In the genomic region with DNA sequence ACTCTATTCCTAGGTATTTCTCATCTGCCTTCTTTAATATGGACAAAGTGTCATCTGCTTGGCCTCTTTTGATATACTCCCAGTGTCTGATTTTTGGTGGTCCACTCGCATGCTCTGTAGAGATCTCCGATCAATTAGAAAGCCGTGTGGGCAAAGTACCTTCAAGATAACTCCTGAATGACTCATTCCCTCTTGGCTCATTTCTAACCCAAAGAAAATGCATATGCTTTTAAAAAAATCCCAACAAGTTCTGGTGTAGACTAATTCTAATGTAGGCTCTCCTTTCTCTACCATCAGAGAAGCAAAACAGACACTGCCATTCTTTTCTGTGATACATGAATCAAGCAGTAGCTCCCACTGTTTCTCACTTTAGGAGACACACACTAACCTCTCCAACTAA, we compare ENCODE assay signal across 2 cellular contexts.
TF ChIP-seq lines count a peak whose summit lies in the region.

No MANE protein-coding gene starts in this region.

TF ChIP-seq in SK-N-SH, 30 proteins besides CTCF, POLR2A, EP300 and RAD21:
- TF ChIP-seq SMC3 (IDR thresholded peaks at IDR 0.05; ENCODE audit: low read depth, low read length) (no peak), MXI1 (IDR thresholded peaks at IDR 0.05; ENCODE audit: low read depth, low read length) (no peak), RXRA (IDR thresholded peaks at IDR 0.05; ENCODE audit: borderline replicate concordance, low read depth) (no peak), FOXJ3 (CRISPR knock-in tag; IDR thresholded peaks at IDR 0.05) (no peak), TEAD4 (IDR thresholded peaks at IDR 0.05; ENCODE audit: borderline replicate concordance, insufficient read depth) (no peak), FOXM1 (IDR thresholded peaks at IDR 0.05; ENCODE audit: low read depth) (no peak), TAF1 (IDR thresholded peaks at IDR 0.05; ENCODE audit: borderline replicate concordance, low read depth, low read length) (no peak), ELF1 (IDR thresholded peaks at IDR 0.05) (no peak), GATA2 (CRISPR knock-in tag; IDR thresholded peaks at IDR 0.05) (no peak), CHD2 (IDR thresholded peaks at IDR 0.05; ENCODE audit: low read length, partially characterized antibody) (no peak), GABPA (IDR thresholded peaks at IDR 0.05; ENCODE audit: low read depth) (no peak), RCOR1 (IDR thresholded peaks at IDR 0.05; ENCODE audit: low read length) (no peak), MEF2A (IDR thresholded peaks at IDR 0.05; ENCODE audit: borderline replicate concordance, low read depth) (no peak), NFIC (IDR thresholded peaks at IDR 0.05; ENCODE audit: borderline replicate concordance) (no peak), JUND (IDR thresholded peaks at IDR 0.05) (no peak)
- TF ChIP-seq, protein P1, sequence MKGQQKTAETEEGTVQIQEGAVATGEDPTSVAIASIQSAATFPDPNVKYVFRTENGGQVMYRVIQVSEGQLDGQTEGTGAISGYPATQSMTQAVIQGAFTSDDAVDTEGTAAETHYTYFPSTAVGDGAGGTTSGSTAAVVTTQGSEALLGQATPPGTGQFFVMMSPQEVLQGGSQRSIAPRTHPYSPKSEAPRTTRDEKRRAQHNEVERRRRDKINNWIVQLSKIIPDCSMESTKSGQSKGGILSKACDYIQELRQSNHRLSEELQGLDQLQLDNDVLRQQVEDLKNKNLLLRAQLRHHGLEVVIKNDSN (IDR thresholded peaks at IDR 0.05; ENCODE audit: borderline replicate concordance, low read depth), result no peak
- TF ChIP-seq, protein P2, sequence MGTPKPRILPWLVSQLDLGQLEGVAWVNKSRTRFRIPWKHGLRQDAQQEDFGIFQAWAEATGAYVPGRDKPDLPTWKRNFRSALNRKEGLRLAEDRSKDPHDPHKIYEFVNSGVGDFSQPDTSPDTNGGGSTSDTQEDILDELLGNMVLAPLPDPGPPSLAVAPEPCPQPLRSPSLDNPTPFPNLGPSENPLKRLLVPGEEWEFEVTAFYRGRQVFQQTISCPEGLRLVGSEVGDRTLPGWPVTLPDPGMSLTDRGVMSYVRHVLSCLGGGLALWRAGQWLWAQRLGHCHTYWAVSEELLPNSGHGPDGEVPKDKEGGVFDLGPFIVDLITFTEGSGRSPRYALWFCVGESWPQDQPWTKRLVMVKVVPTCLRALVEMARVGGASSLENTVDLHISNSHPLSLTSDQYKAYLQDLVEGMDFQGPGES (IDR thresholded peaks at IDR 0.05; ENCODE audit: low read depth, low read length), result no peak
- TF ChIP-seq, protein P3, sequence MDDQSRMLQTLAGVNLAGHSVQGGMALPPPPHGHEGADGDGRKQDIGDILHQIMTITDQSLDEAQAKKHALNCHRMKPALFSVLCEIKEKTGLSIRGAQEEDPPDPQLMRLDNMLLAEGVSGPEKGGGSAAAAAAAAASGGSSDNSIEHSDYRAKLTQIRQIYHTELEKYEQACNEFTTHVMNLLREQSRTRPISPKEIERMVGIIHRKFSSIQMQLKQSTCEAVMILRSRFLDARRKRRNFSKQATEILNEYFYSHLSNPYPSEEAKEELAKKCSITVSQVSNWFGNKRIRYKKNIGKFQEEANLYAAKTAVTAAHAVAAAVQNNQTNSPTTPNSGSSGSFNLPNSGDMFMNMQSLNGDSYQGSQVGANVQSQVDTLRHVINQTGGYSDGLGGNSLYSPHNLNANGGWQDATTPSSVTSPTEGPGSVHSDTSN (IDR thresholded peaks at IDR 0.05), result no peak
- TF ChIP-seq, protein P4, sequence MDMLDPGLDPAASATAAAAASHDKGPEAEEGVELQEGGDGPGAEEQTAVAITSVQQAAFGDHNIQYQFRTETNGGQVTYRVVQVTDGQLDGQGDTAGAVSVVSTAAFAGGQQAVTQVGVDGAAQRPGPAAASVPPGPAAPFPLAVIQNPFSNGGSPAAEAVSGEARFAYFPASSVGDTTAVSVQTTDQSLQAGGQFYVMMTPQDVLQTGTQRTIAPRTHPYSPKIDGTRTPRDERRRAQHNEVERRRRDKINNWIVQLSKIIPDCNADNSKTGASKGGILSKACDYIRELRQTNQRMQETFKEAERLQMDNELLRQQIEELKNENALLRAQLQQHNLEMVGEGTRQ (IDR thresholded peaks at IDR 0.05; ENCODE audit: borderline replicate concordance, low read depth, low read length), result no peak

TF ChIP-seq in SK-N-SH treated with all-trans-retinoic acid at 6 μM for 48 hours, 23 proteins besides CTCF, POLR2A, EP300 and RAD21:
- TF ChIP-seq, protein P5, sequence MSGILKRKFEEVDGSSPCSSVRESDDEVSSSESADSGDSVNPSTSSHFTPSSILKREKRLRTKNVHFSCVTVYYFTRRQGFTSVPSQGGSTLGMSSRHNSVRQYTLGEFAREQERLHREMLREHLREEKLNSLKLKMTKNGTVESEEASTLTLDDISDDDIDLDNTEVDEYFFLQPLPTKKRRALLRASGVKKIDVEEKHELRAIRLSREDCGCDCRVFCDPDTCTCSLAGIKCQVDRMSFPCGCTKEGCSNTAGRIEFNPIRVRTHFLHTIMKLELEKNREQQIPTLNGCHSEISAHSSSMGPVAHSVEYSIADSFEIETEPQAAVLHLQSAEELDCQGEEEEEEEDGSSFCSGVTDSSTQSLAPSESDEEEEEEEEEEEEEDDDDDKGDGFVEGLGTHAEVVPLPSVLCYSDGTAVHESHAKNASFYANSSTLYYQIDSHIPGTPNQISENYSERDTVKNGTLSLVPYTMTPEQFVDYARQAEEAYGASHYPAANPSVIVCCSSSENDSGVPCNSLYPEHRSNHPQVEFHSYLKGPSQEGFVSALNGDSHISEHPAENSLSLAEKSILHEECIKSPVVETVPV (CRISPR knock-in tag; IDR thresholded peaks at IDR 0.05), result no peak
- TF ChIP-seq ARNTL (CRISPR knock-in tag; IDR thresholded peaks at IDR 0.05; ENCODE audit: borderline replicate concordance, low read depth), result no peak
- TF ChIP-seq, protein P6, sequence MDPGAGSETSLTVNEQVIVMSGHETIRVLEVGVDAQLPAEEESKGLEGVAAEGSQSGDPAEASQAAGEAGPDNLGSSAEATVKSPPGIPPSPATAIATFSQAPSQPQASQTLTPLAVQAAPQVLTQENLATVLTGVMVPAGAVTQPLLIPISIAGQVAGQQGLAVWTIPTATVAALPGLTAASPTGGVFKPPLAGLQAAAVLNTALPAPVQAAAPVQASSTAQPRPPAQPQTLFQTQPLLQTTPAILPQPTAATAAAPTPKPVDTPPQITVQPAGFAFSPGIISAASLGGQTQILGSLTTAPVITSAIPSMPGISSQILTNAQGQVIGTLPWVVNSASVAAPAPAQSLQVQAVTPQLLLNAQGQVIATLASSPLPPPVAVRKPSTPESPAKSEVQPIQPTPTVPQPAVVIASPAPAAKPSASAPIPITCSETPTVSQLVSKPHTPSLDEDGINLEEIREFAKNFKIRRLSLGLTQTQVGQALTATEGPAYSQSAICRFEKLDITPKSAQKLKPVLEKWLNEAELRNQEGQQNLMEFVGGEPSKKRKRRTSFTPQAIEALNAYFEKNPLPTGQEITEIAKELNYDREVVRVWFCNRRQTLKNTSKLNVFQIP (CRISPR knock-in tag; IDR thresholded peaks at IDR 0.05; ENCODE audit: borderline replicate concordance, low read depth), result no peak
- no peak for TF ChIP-seq ZC3H10 (CRISPR knock-in tag; IDR thresholded peaks at IDR 0.05)
- TF ChIP-seq ZNF565 (CRISPR knock-in tag; conservative IDR thresholded peaks at IDR 0.05; ENCODE audit: low read depth), result no peak
- TF ChIP-seq OSR1 (CRISPR knock-in tag; IDR thresholded peaks at IDR 0.05), result no peak
